8 cellular contexts compared by ENCODE assay signal in the genomic region with DNA sequence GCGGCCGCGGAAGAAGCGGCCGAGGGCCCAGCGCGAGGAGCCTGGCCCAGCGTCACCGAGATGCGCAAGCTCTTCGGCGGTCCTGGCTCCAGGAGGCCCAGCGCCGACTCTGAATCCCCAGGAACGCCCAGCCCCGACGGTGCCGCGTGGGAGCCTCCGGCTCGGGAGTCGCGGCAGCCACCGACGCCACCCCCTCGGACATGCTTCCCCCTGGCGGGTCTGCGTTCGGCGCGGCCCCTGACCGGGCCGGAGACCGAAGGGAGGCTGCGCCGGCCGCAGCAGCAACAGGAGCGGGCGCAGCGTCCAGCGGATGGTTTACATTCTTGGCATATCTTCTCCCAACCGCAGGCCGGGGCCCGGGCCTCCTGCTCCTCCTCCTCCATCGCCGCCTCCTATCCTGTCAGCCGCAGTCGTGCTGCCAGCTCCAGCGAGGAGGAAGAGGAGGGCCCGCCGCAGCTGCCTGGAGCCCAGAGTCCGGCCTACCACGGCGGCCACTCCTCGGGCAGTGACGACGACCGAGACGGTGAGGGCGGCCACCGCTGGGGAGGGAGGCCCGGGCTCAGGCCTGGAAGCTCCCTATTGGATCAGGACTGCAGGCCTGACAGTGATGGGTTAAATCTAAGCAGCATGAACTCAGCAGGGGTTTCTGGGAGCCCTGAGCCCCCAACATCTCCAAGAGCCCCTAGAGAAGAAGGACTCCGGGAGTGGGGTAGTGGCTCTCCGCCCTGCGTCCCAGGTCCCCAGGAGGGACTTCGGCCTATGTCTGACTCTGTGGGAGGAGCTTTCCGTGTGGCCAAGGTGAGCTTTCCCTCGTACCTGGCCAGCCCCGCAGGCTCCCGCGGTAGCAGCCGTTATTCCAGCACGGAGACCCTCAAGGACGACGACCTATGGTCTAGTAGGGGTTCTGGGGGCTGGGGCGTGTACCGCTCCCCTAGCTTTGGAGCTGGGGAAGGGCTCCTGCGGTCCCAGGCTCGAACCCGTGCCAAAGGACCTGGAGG. TPM values are rescaled to one million over a fixed set of nuclear protein-coding genes. Genes with fewer than 3 reads are reported as not detected.
A peak's percentile ranks its signal among the peaks of the same experiment; 100 is the strongest.
DNase-seq lines count a peak whose midpoint lies in the region; TF ChIP-seq lines count a peak whose summit lies in the region.

No MANE protein-coding gene starts in this region.

- TF ChIP-seq CTCF in 22Rv1 (IDR thresholded peaks at IDR 0.05) = no peak
- TF ChIP-seq CTCF in fibroblast of pulmonary artery (IDR thresholded peaks at IDR 0.05; ENCODE audit: low read length, missing control alignments) = no peak
- no peak for TF ChIP-seq CTCF in nephron progenitor cell (IDR thresholded peaks at IDR 0.05)

- H3K4me1 ChIP-seq in GM23248 (ENCODE audit: insufficient read depth) = peaks cover 46% of the 10 kb centered on the region

- H3K4me1 Mint-ChIP-seq in nephron progenitor cell = peaks cover 66% of the 10 kb centered on the region

- no peaks in the 10 kb centered on the region for H3K9me2 ChIP-seq in GM23248 (ENCODE audit: insufficient read depth)

- H3K36me3 ChIP-seq in GM23248 (ENCODE audit: low read depth) = no peaks in the 10 kb centered on the region

- DNase-seq in GM23248 (peak; percentile 99), SW480 (ENCODE audit: low spot score) (peak; percentile 94), fibroblast of pulmonary artery (ENCODE audit: low read depth) (peak; percentile 97), nephron progenitor cell (peak; percentile 86), GM19238 (ENCODE audit: insufficient read length, low spot score) (no peak), cerebellar nuclear complex (lab: John Stamatoyannopoulos, UW) (no peak)
- DNase-seq in stimulated activated CD4-positive, alpha-beta T cell treated with anti-CD3 and anti-CD28 coated beads, Interleukin-12 subunit alpha, Interleukin-12 subunit beta, amount 100 ng/mL, for 4 hours = no peak

- in situ Hi-C loops in GM23248 (cut with MboI) = no loop called here

- no peaks in the 10 kb centered on the region for H3K9me3 Mint-ChIP-seq in nephron progenitor cell

- H3K27me3 Mint-ChIP-seq in nephron progenitor cell (ENCODE audit: low read depth, poor library complexity) = no peaks in the 10 kb centered on the region

- no peaks in the 10 kb centered on the region for H3K9me3 ChIP-seq in GM23248 (ENCODE audit: low read depth)

- peak overlapping the region; percentile 81 for H3K4me2 ChIP-seq in GM23248 (ENCODE audit: unreplicated experiment)

- H3K9ac ChIP-seq in GM23248 = peak overlapping the region; percentile 96

- no peak overlapping the region for H3K27ac Mint-ChIP-seq in nephron progenitor cell

- 0 out of 2 replicates have a peak overlapping the region, but pooled peaks have one; percentile 59 for H2AFZ ChIP-seq in GM23248

- H3F3A ChIP-seq in GM23248 (ENCODE audit: insufficient read depth) = peaks cover 12% of the 10 kb centered on the region

- H4K20me1 ChIP-seq in GM23248 (ENCODE audit: insufficient read depth) = no peaks in the 10 kb centered on the region

- H3K79me2 ChIP-seq in GM23248 (ENCODE audit: insufficient read depth) = peaks cover 50% of the 10 kb centered on the region

- H3K27me3 ChIP-seq in GM23248 (replicated peaks; ENCODE audit: insufficient read depth) = no peaks in the 10 kb centered on the region

- WGBS in GM23248 (ENCODE audit: low coverage in 1 of 2, low lambda C conversion rate in 2 of 2, missing lambda C conversion rate in 2 of 2), 2 experiments = 15 to 16% methylated on average over 73 to 80 of the region's 80 CpGs

- no peaks in the 10 kb centered on the region for H3K36me3 Mint-ChIP-seq in nephron progenitor cell (ENCODE audit: low read depth)

- H3K27ac ChIP-seq in 22Rv1 (peak overlapping the region; percentile 89), GM23248 (peak overlapping the region; percentile 97)

- peak overlapping the region; percentile 78 for H3K4me3 Mint-ChIP-seq in nephron progenitor cell

- peak overlapping the region; percentile 76 for H3K4me3 ChIP-seq in GM23248
- H3K4me3 ChIP-seq in fibroblast of pulmonary artery (replicated peaks; ENCODE audit: low read depth, low read length) = peak overlapping the region; percentile 70

RNA-seq across cellular contexts. Expression of gene ARHGEF17, which starts 1.2 kb away (rescaled TPM):
- total RNA-seq in GM23248 (2014; rRNA removed; shearing (Covaris generic)) = 23.5 and 24.2 TPM in 2 replicates
- 15.3 and 16.5 TPM in 2 replicates for polyA plus RNA-seq in GM23248 (2016; fragmentation: Nextera tagmentation; extraction: Ambion mirVana)

RNA-seq across cellular contexts. Expression of gene P2RY6, which starts 37.1 kb away (rescaled TPM):
- 0.76 TPM in 1 of 2 replicates, not detected in the other for total RNA-seq in GM23248 (2014; rRNA removed; shearing (Covaris generic))
- 0.99 and 1.5 TPM in 2 replicates for polyA plus RNA-seq in GM23248 (2016; fragmentation: Nextera tagmentation; extraction: Ambion mirVana)

Comparison
In these comparisons a context has a peak if more than half of its experiments do, and no peak if none do; other contexts are left out.
1. DNase-seq: peak in GM23248 (single experiment), SW480 (single experiment), fibroblast of pulmonary artery (single experiment) and nephron progenitor cell (single experiment); none in GM19238 (single experiment), cerebellar nuclear complex (0 of 2) and stimulated activated CD4-positive, alpha-beta T cell treated with anti-CD3 and anti-CD28 coated beads, Interleukin-12 subunit alpha, Interleukin-12 subunit beta, amount 100 ng/mL, for 4 hours (single experiment).